In the genomic region with DNA sequence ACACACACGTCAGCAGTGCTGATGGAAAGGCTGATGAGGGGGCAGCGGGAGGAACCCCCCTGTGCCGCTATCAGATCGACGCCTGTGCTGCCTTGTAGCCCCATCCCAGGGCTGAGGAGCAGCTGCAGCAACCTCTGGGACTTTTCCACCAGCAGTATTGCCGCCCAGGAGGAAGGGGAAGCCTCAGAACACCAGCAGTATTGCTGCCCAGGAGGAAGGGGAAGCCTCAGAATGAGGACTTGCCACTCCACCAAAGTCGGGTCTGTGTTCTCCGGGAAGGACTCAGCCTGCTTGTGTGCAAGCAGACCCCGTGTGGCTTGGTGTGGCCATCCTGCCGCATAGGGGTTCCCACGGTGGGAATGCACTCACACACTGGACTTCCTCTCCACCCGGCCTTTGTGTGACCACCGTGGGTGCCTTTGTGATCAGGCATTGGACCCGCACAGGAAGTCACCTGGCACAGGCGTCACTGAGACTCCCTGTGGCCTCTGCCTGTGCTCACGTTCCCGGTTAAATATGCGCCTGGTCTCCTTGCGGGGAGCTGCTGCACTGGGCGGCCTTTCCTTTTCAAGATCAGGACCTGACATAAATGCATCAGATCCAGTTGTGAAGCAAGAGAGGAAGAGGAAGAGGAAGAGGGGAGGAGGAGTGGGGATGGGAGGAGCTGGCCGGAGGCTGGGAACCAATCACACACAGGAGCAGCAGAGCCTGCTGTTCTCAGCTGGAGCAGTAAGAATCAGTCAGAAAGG, we compare ENCODE assay signal across 1 cellular context.
TF ChIP-seq lines count a peak whose summit lies in the region.

No MANE protein-coding gene starts in this region.

TF ChIP-seq in H1, 55 proteins besides CTCF, POLR2A, EP300 and RAD21 (continued from another document):
- TF ChIP-seq RXRA (IDR thresholded peaks at IDR 0.05; ENCODE audit: insufficient read depth, low read depth, low read length) = no peak
- TF ChIP-seq HDAC6 (IDR thresholded peaks at IDR 0.05; ENCODE audit: low read depth, low read length) = no peak
- TF ChIP-seq RFX5 (IDR thresholded peaks at IDR 0.05; ENCODE audit: borderline replicate concordance, low read depth, low read length) = no peak
